13 cellular contexts compared by ENCODE assay signal in the genomic region with DNA sequence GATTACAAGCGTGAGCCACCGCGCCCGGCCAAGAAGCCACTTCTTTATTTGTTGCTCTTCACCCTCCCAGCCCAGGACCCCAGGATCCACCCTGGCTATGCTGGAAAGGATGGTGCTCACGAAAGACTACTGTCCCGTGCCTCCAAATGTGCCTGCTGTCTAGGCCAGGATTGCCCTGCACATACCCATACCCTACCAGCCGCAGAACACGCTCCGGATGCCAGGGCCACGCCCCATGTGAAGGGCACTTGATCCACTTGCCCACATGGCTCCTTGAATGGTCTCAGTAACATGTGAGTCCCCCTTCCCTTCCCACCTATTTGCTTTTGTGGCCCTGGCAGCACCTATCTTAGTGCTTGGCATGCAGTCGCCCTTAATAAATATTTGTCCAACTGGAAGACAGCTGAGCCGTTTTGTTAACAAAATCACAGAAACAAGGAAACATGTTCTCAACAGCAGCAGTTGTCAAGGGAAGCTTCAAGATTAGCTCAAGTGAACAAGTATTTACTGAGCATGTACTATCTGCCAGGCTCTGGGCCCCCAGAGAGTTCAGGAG. TPM values are rescaled to one million over a fixed set of nuclear protein-coding genes. Genes with fewer than 3 reads are reported as not detected.
"Had no signal": no experiment of that assay in that cellular context is flagged by ENCODE, and none has a peak within 500 bp of the region (broad histone marks: within the 10 kb centered on the region; RNA-seq: fewer than 3 reads in every experiment).

No MANE protein-coding gene starts in this region.

- H3K4me3 ChIP-seq: heart left ventricle, uterus had no signal

- H3K4me1 ChIP-seq: uterus had no signal

- H3K27ac Mint-ChIP-seq: WTC11 had no signal

- ATAC-seq: left ventricle myocardium superior, WTC11 had no signal

- H3K4me3 Mint-ChIP-seq: activated naive CD8-positive, alpha-beta T cell; activated T-cell treated with anti-CD3 and anti-CD28 coated beads, Interleukin-2, amount 50 U/mL, for 4 hours; neural crest cell; T-helper 1 cell treated with Interleukin-12 subunit alpha and Interleukin-12 subunit beta and Interleukin-4 antibody, amounts not matched to agents 30 μg/mL and 1 μg/mL, for 36 hours; WTC11 had no signal

- H3K9me3 ChIP-seq: heart left ventricle, uterus had no signal

- H3K27ac ChIP-seq: heart left ventricle, uterus had no signal

- H3K27me3 Mint-ChIP-seq: activated naive CD8-positive, alpha-beta T cell had no signal

- H3K36me3 ChIP-seq: heart left ventricle, uterus had no signal

- H3K9me3 Mint-ChIP-seq: activated T-cell treated with anti-CD3 and anti-CD28 coated beads, Interleukin-2, amount 50 U/mL, for 4 hours; neural crest cell; T-helper 1 cell treated with Interleukin-12 subunit alpha and Interleukin-12 subunit beta and Interleukin-4 antibody, amounts not matched to agents 30 μg/mL and 1 μg/mL, for 36 hours; WTC11 had no signal

- DNase-seq: anterior cingulate cortex, foreskin melanocyte, left ventricle myocardium superior, uterus had no signal

- H3K27me3 ChIP-seq: uterus had no signal

- H3K4me1 Mint-ChIP-seq: neural crest cell had no signal

- H3K36me3 Mint-ChIP-seq: activated naive CD8-positive, alpha-beta T cell; WTC11 had no signal

RNA-seq across cellular contexts. Expression of a gene that starts 13.8 kb away (rescaled TPM):
- total RNA-seq: osteocyte had no signal

RNA-seq across cellular contexts. Expression of a gene that starts 14.2 kb away (rescaled TPM):
- total RNA-seq: activated T-cell treated with anti-CD3 and anti-CD28 coated beads, Interleukin-2, amount 50 U/mL, for 4 hours; left ventricle myocardium superior; myocyte; neural crest cell; osteocyte; renal cortical epithelial cell; uterus; WTC11 had no signal
- polyA plus RNA-seq: heart left ventricle had no signal

RNA-seq across cellular contexts. Expression of a gene that starts 33.0 kb away (rescaled TPM):
- total RNA-seq: activated T-cell treated with anti-CD3 and anti-CD28 coated beads, Interleukin-2, amount 50 U/mL, for 4 hours; heart left ventricle; left ventricle myocardium superior; myocyte; neural crest cell; osteocyte; renal cortical epithelial cell; WTC11 had no signal
- polyA plus RNA-seq: heart left ventricle had no signal

RNA-seq across cellular contexts. Expression of a gene that starts 52.8 kb away (rescaled TPM):
- total RNA-seq: activated T-cell treated with anti-CD3 and anti-CD28 coated beads, Interleukin-2, amount 50 U/mL, for 4 hours; left ventricle myocardium superior; myocyte; neural crest cell; osteocyte; renal cortical epithelial cell; uterus; WTC11 had no signal
- polyA plus RNA-seq: heart left ventricle had no signal
